In the genomic region with DNA sequence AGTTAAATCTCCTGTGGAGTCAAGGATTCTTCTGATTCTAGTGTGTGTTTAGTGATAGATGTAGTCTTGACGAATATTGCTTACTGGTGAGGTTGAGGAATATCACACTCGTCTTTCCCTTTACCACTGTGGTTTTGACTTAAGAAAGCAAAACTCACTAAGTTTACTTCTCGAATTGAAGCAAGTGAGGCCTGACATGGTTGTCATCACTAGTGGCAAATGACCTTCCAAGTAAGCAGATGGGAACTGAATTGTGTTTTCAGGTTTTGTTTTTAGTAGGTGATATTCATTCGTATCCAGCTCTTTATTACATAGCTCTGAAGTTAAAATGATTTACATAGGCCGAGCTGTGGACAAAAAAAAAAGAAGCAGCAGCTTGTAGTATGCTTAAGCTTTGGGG, we compare ENCODE assay signal across 26 cellular contexts. TPM values are rescaled to one million over a fixed set of nuclear protein-coding genes. Genes with fewer than 3 reads are reported as not detected.
"Had no signal": no experiment of that assay in that cellular context is flagged by ENCODE, and none has a peak within 500 bp of the region (broad histone marks: within the 10 kb centered on the region; RNA-seq: fewer than 3 reads in every experiment).

No MANE protein-coding gene starts in this region.

- H3K9me3 ChIP-seq: neutrophil, psoas muscle, right lobe of liver, testis, tibial nerve, upper lobe of right lung, vagina had no signal

- H3K4me1 ChIP-seq: heart left ventricle, psoas muscle, right lobe of liver, spleen, testis, tibial nerve, upper lobe of right lung, vagina had no signal

- ATAC-seq: esophagus mucosa; heart left ventricle; psoas muscle; right lobe of liver; stimulated activated memory B cell treated with anti-CD40 and anti-IgM and Interleukin-4, amounts not matched to agents 10 μg/mL and 1 μg/mL and 100 μg/mL, for 72 hours; upper lobe of right lung had no signal

- H3K4me3 ChIP-seq: heart left ventricle, psoas muscle, right lobe of liver, spleen, testis, tibial nerve, upper lobe of right lung, vagina had no signal

- H3K27me3 ChIP-seq: heart left ventricle, neutrophil, right lobe of liver, spleen, testis, tibial nerve, upper lobe of right lung, vagina had no signal

- H3K36me3 ChIP-seq: heart left ventricle, neutrophil, right lobe of liver, spleen, tibial nerve, upper lobe of right lung, vagina had no signal

- H3K27ac ChIP-seq: heart left ventricle, neutrophil, psoas muscle, right lobe of liver, spleen, testis, tibial nerve, upper lobe of right lung, vagina had no signal

- DNase-seq: effector memory CD4-positive, alpha-beta T cell; heart left ventricle; hypothalamus; kidney glomerular epithelial cell; mesendoderm; naive B cell; psoas muscle; retina; right lobe of liver; spleen; stimulated activated CD4-positive, alpha-beta T cell treated with anti-CD3 and anti-CD28 coated beads, Interleukin-15, amount 100 ng/mL, for 24 hours; stimulated activated CD4-positive, alpha-beta T cell treated with anti-CD3 and anti-CD28 coated beads, Interleukin-1b, Interleukin-23, amount 100 ng/mL, for 48 hours; stimulated activated CD4-positive, alpha-beta T cell treated with anti-CD3 and anti-CD28 coated beads, Interleukin-4, amount 100 ng/mL, for 24 hours; testis; upper lobe of right lung had no signal

RNA-seq across cellular contexts. Expression of gene DSG4, which starts 20.6 kb away (rescaled TPM):
- total RNA-seq: esophagus mucosa, fibroblast of lung, glomerular endothelial cell, heart left ventricle, lung microvascular endothelial cell, osteoblast, psoas muscle, right lobe of liver, skeletal muscle tissue, spleen, tibial nerve, upper lobe of right lung, vagina had no signal
- polyA plus RNA-seq: fibroblast of lung, heart left ventricle, liver, psoas muscle, spleen had no signal

RNA-seq across cellular contexts. Expression of gene DSG1, which starts 38.1 kb away (rescaled TPM):
- total RNA-seq: fibroblast of lung, glomerular endothelial cell, lung microvascular endothelial cell, osteoblast, psoas muscle, skeletal muscle tissue, spleen, tibial nerve, upper lobe of right lung had no signal
- polyA plus RNA-seq: fibroblast of lung, psoas muscle, spleen had no signal
